ENCODE assay signal across 16 cellular contexts in genomic region chrX:136021903-136022302, GRCh38. TPM values are rescaled to one million over a fixed set of nuclear protein-coding genes. Genes with fewer than 3 reads are reported as not detected.
A peak's percentile ranks its signal among the peaks of the same experiment; 100 is the strongest.
DNase-seq lines count a peak whose midpoint lies in the region; ATAC-seq, FAIRE-seq and TF ChIP-seq lines count a peak whose summit lies in the region.
"Had no signal": no experiment of that assay in that cellular context is flagged by ENCODE, and none has a peak within 500 bp of the region (broad histone marks: within the 10 kb centered on the region; RNA-seq: fewer than 3 reads in every experiment).

No MANE protein-coding gene starts in this region.

- H3K27me3 Mint-ChIP-seq in activated naive CD8-positive, alpha-beta T cell treated with anti-CD3 and anti-CD28 coated beads for 36 hours: no peaks in the 10 kb centered on the region

- peak overlapping the region; percentile 72 for H3K27ac Mint-ChIP-seq in activated naive CD8-positive, alpha-beta T cell treated with anti-CD3 and anti-CD28 coated beads for 36 hours
- H3K27ac Mint-ChIP-seq: brain had no signal

- H3K36me3 Mint-ChIP-seq in activated naive CD8-positive, alpha-beta T cell treated with anti-CD3 and anti-CD28 coated beads for 36 hours: peaks cover 14% of the 10 kb centered on the region

- no peaks in the 10 kb centered on the region for H3K9me3 Mint-ChIP-seq in activated naive CD8-positive, alpha-beta T cell treated with anti-CD3 and anti-CD28 coated beads for 36 hours
- H3K9me3 Mint-ChIP-seq: brain had no signal

- FAIRE-seq in D721Med (lab: Jason Lieb, UNC) (no peak), GM12892 (lab: Jason Lieb, UNC) (no peak)

- H3K4me3 Mint-ChIP-seq in activated naive CD8-positive, alpha-beta T cell treated with anti-CD3 and anti-CD28 coated beads for 36 hours: no peak overlapping the region
- H3K4me3 Mint-ChIP-seq: brain had no signal

- TF ChIP-seq CTCF in D721Med (IDR thresholded peaks at IDR 0.05; ENCODE audit: insufficient read depth, missing control alignments): no peak

- TF ChIP-seq POLR2A in GM12892 (IDR thresholded peaks at IDR 0.05; ENCODE audit: low read depth, low read length): no peak

- H3K4me1 Mint-ChIP-seq in activated naive CD8-positive, alpha-beta T cell treated with anti-CD3 and anti-CD28 coated beads for 36 hours: peaks cover 8% of the 10 kb centered on the region

- ATAC-seq in GM18498 (IDR thresholded peaks at IDR 0.05; ENCODE audit: unreplicated experiment) (peak; percentile 58), GM19438 (IDR thresholded peaks at IDR 0.05; ENCODE audit: low read depth, unreplicated experiment) (peak; percentile 60), HG02938 (IDR thresholded peaks at IDR 0.05; ENCODE audit: unreplicated experiment) (peak; percentile 59), GM19324 (IDR thresholded peaks at IDR 0.05; ENCODE audit: low FRiP score, unreplicated experiment) (no peak)
- ATAC-seq: mucosa of descending colon had no signal

- DNase-seq in activated naive CD8-positive, alpha-beta T cell treated with anti-CD3 and anti-CD28 coated beads for 36 hours: no peak
- DNase-seq in D721Med (ENCODE audit: insufficient read length, low spot score): no peak
- no peak for DNase-seq in HuH-7.5 (ENCODE audit: low spot score)
- DNase-seq in GM12892 (ENCODE audit: insufficient read length): no peak
- DNase-seq: activated CD4-positive, alpha-beta T cell treated with anti-CD3 and anti-CD28 coated beads, Interleukin-2, amount 50 U/mL, for 48 hours; GF-D8; mucosa of descending colon; NCI-H1694 treated with DMSO at 0.1 percent for 48 hours; NCI-H526; OCI-M1; trophoblast cell had no signal

RNA-seq across cellular contexts. Expression of gene SLC9A6, which starts 36.7 kb away (rescaled TPM):
- 10 to 100 TPM; 10.7 to 11.7 TPM for total RNA-seq in activated naive CD8-positive, alpha-beta T cell treated with anti-CD3 and anti-CD28 coated beads for 36 hours
- polyA plus RNA-seq in GM12892 (2012; ENCODE audit: missing spikeins): 5.4 TPM

RNA-seq across cellular contexts. Expression of gene MMGT1, which starts 48.1 kb away (rescaled TPM):
- 10 to 100 TPM; 20.4 to 20.5 TPM for total RNA-seq in activated naive CD8-positive, alpha-beta T cell treated with anti-CD3 and anti-CD28 coated beads for 36 hours
- polyA plus RNA-seq in GM12892 (2012; ENCODE audit: missing spikeins): 10.5 TPM
